ENCODE assay signal across 19 cellular contexts in genomic region chr1:156077430-156077760, GRCh38. TPM values are rescaled to one million over a fixed set of nuclear protein-coding genes. Genes with fewer than 3 reads are reported as not detected.
DNase-seq lines count a peak whose midpoint lies in the region; ATAC-seq and TF ChIP-seq lines count a peak whose summit lies in the region.
"Had no signal": no experiment of that assay in that cellular context is flagged by ENCODE, and none has a peak within 500 bp of the region (broad histone marks: within the 10 kb centered on the region; RNA-seq: fewer than 3 reads in every experiment).

No MANE protein-coding gene starts in this region.

- H3K79me2 ChIP-seq in MM.1S (ENCODE audit: low read length) = no peaks in the 10 kb centered on the region

- H3K27me3 Mint-ChIP-seq in immature natural killer cell (ENCODE audit: low read depth in 3 of 3) = peaks cover 2 to 6% (median 3%) of the 10 kb centered on the region in 3 donors

- H4K20me1 ChIP-seq in MM.1S (ENCODE audit: insufficient read depth, low read length) = no peaks in the 10 kb centered on the region

- peak overlapping the region in 4 of 5 donors; percentile 42 to 86 (median 52) for H3K4me3 Mint-ChIP-seq in immature natural killer cell
- H3K4me3 Mint-ChIP-seq: activated CD4-positive, alpha-beta T cell treated with anti-CD3 and anti-CD28 coated beads, Interleukin-2, amount 10 ng/mL, durations not matched to agents 7 days and 5 days; activated T-cell treated with anti-CD3 and anti-CD28 coated beads, Interleukin-2, amount 50 U/mL, for 24 hours had no signal

- peak overlapping the region; percentile 53; the same call in 1 of the 2 replicates for H3K9ac ChIP-seq in ES-I3 (ENCODE audit: low read depth, low read length)
- H3K9ac ChIP-seq in SK-N-MC (ENCODE audit: insufficient read length) = no peak overlapping the region
- H3K9ac ChIP-seq in MM.1S (ENCODE audit: low read length) = no peak overlapping the region

- no peaks in the 10 kb centered on the region for H3K9me3 ChIP-seq in ES-I3 (ENCODE audit: control insufficient read depth, insufficient read depth, low read length)
- no peaks in the 10 kb centered on the region for H3K9me3 ChIP-seq in SK-N-MC (ENCODE audit: low read depth, low read length)
- H3K9me3 ChIP-seq in sigmoid colon = no peaks in the 10 kb centered on the region
- H3K9me3 ChIP-seq in MM.1S (replicated peaks; ENCODE audit: insufficient read depth, low read length) = no peaks in the 10 kb centered on the region
- H3K9me3 ChIP-seq: SJSA1 had no signal

- H3K36me3 ChIP-seq in ES-I3 (ENCODE audit: insufficient read depth, low read length) (no peaks in the 10 kb centered on the region), SK-N-MC (ENCODE audit: insufficient read depth, low read length) (peaks cover 46% of the 10 kb centered on the region), sigmoid colon (no peaks in the 10 kb centered on the region), MM.1S (replicated peaks; ENCODE audit: insufficient read depth, low read length) (no peaks in the 10 kb centered on the region)

- peak overlapping the region in 1 of 6 donors; percentile 53 for H3K27ac Mint-ChIP-seq in immature natural killer cell
- H3K27ac Mint-ChIP-seq: activated CD4-positive, alpha-beta T cell treated with anti-CD3 and anti-CD28 coated beads, Interleukin-2, amount 10 ng/mL, durations not matched to agents 7 days and 5 days; activated T-cell treated with anti-CD3 and anti-CD28 coated beads, Interleukin-2, amount 50 U/mL, for 24 hours had no signal

- H3K27me3 ChIP-seq in sigmoid colon = no peaks in the 10 kb centered on the region
- H3K27me3 ChIP-seq in MM.1S (replicated peaks; ENCODE audit: insufficient read depth, low read length) = peaks cover 43% of the 10 kb centered on the region
- H3K27me3 ChIP-seq: SJSA1 had no signal

- H3K9me3 Mint-ChIP-seq in immature natural killer cell = no peaks in the 10 kb centered on the region
- H3K9me3 Mint-ChIP-seq: activated CD4-positive, alpha-beta T cell treated with anti-CD3 and anti-CD28 coated beads, Interleukin-2, amount 10 ng/mL, durations not matched to agents 7 days and 5 days; activated T-cell treated with anti-CD3 and anti-CD28 coated beads, Interleukin-2, amount 50 U/mL, for 24 hours had no signal

- WGBS in sigmoid colon, 2 donors = 93% methylated on average over 19 of the region's 19 CpGs

- peaks cover 10 to 15% of the 10 kb centered on the region in 2 donors for H3K4me1 Mint-ChIP-seq in immature natural killer cell

- intact Hi-C loops in sigmoid colon (cut with DNase I) = no loop called here

- no peak overlapping the region for H2AFZ ChIP-seq in MM.1S (ENCODE audit: low read length)

- ATAC-seq in HG03025 (IDR thresholded peaks at IDR 0.05; ENCODE audit: low FRiP score, unreplicated experiment) = no peak
- ATAC-seq: HCT116 had no signal

- DNase-seq in SK-N-MC (ENCODE audit: low read depth, low spot score) = no peak
- DNase-seq in immature natural killer cell = no peak
- no peak for DNase-seq in sigmoid colon
- DNase-seq in pons (ENCODE audit: low spot score) = no peak
- no peak for DNase-seq in MM.1S
- no peak for DNase-seq in nucleus accumbens (lab: John Stamatoyannopoulos, UW)
- DNase-seq: activated CD4-positive, alpha-beta T cell treated with anti-CD3 and anti-CD28 coated beads, Interleukin-2, amount 10 ng/mL, durations not matched to agents 7 days and 5 days; DND-41; Kasumi-1; kidney glomerular epithelial cell; NCI-H1436 treated with DMSO at 0.1 percent for 48 hours; stimulated activated CD4-positive, alpha-beta T cell treated with anti-CD3 and anti-CD28 coated beads, Interleukin-2, amount 100 ng/mL, for 48 hours; T1000 had no signal

- H3F3A ChIP-seq in MM.1S (ENCODE audit: insufficient read depth, low read length) = no peaks in the 10 kb centered on the region

- no peak for TF ChIP-seq POLR2A in sigmoid colon (IDR thresholded peaks at IDR 0.05)

- peaks cover 53% of the 10 kb centered on the region for H3K4me1 ChIP-seq in ES-I3 (ENCODE audit: insufficient read depth, low read length)
- H3K4me1 ChIP-seq in sigmoid colon = peaks cover 0 to 28% (median 24%) of the 10 kb centered on the region in 4 donors
- no peaks in the 10 kb centered on the region for H3K4me1 ChIP-seq in MM.1S (ENCODE audit: low read length)

- no peaks in the 10 kb centered on the region for H3K36me3 Mint-ChIP-seq in immature natural killer cell

- H3K9me2 ChIP-seq in MM.1S (replicated peaks; ENCODE audit: insufficient read depth, low read length) = no peaks in the 10 kb centered on the region

- no peak overlapping the region for H3K4me2 ChIP-seq in MM.1S (ENCODE audit: low read depth, low read length)

- no peak for TF ChIP-seq CTCF in sigmoid colon (IDR thresholded peaks at IDR 0.05)
- TF ChIP-seq CTCF in MM.1S (IDR thresholded peaks at IDR 0.05; ENCODE audit: low read length) = no peak

- H3K27ac ChIP-seq in SK-N-MC = peak overlapping the region; percentile 83; the same call in 1 of the 2 replicates
- H3K27ac ChIP-seq in sigmoid colon = peak overlapping the region in 3 of 4 donors; percentile 59 to 73 (median 63)
- no peak overlapping the region for H3K27ac ChIP-seq in MM.1S (ENCODE audit: low read length)
- H3K27ac ChIP-seq: SJSA1 had no signal

- TF ChIP-seq EP300 in sigmoid colon (IDR thresholded peaks at IDR 0.05) = no peak

- H3K4me3 ChIP-seq in SK-N-MC (no peak overlapping the region), sigmoid colon (peak overlapping the region in 3 of 4 donors; percentile 48 to 71 (median 66)), MM.1S (ENCODE audit: low read length) (no peak overlapping the region)
- H3K4me3 ChIP-seq: SJSA1 had no signal

RNA-seq across cellular contexts. Expression of gene MEX3A, which starts 4.9 kb away (rescaled TPM):
- polyA plus RNA-seq in immature natural killer cell (not detected), sigmoid colon (1 to 10 TPM in 1 of 3 donors, under 1 TPM in 2; 0.23 to 1.5 (median 0.60) TPM)
- total RNA-seq in sigmoid colon = under 1 TPM; 0.27 to 0.36 (median 0.30) TPM

RNA-seq across cellular contexts. Expression of gene RAB25, which starts 16.4 kb away (rescaled TPM):
- polyA plus RNA-seq in immature natural killer cell = not detected
- not detected for total RNA-seq in sigmoid colon
- polyA plus RNA-seq in sigmoid colon = 100 to 1,000 TPM; 187 to 237 (median 201) TPM
- total RNA-seq: SJSA1 had no signal
- polyA plus RNA-seq: BJ had no signal

RNA-seq across cellular contexts. Expression of gene LAMTOR2, which starts 22.8 kb away (rescaled TPM):
- 100 to 1,000 TPM; 144 to 204 (median 160) TPM for polyA plus RNA-seq in immature natural killer cell
- 10 to 100 TPM; 55.4 to 86.4 (median 71.3) TPM for total RNA-seq in sigmoid colon
- 100 to 1,000 TPM; 142 to 245 (median 199) TPM for polyA plus RNA-seq in sigmoid colon

RNA-seq across cellular contexts. Expression of gene UBQLN4, which starts 23.8 kb away (rescaled TPM):
- 10 to 100 TPM in 1 of 3 donors, 1 to 10 TPM in 2; 5.0 to 10.8 (median 7.6) TPM for polyA plus RNA-seq in immature natural killer cell
- total RNA-seq in sigmoid colon = 10 to 100 TPM; 13.9 to 23.6 (median 19.8) TPM
- polyA plus RNA-seq in sigmoid colon = 10 to 100 TPM; 11.4 to 21.5 (median 14.8) TPM

RNA-seq across cellular contexts. Expression of gene LMNA, which starts 37.1 kb away (rescaled TPM):
- polyA plus RNA-seq in immature natural killer cell (10 to 100 TPM in 2 of 3 donors, 1 to 10 TPM in 1; 4.4 to 14.0 (median 10.3) TPM), sigmoid colon (100 to 1,000 TPM; 108 to 229 (median 142) TPM)
- 100 to 1,000 TPM; 129 to 241 (median 196) TPM for total RNA-seq in sigmoid colon

Comparison
In these comparisons a context has a peak if more than half of its experiments do, and no peak if none do; other contexts are left out.
1. H3K4me3 ChIP-seq: peak in sigmoid colon (3 of 4); none in SK-N-MC (single experiment) and MM.1S (single experiment).
2. RNA of gene RAB25, which starts 16.4 kb away (polyA plus RNA-seq): 187 to 237 TPM in sigmoid colon; not detected in immature natural killer cell; every median in the first group is over 100 times any median in the second.